ENCODE assay signal across 23 cellular contexts in genomic region chr7:120304674-120305073, GRCh38. TPM values are rescaled to one million over a fixed set of nuclear protein-coding genes. Genes with fewer than 3 reads are reported as not detected.
"Had no signal": no experiment of that assay in that cellular context is flagged by ENCODE, and none has a peak within 500 bp of the region (broad histone marks: within the 10 kb centered on the region; RNA-seq: fewer than 3 reads in every experiment).

No MANE protein-coding gene starts in this region.

- H3K36me3 Mint-ChIP-seq: activated naive CD4-positive, alpha-beta T cell treated with anti-CD3 and anti-CD28 coated beads, Interleukin-2, amount 50 U/mL, for 24 hours; natural killer cell; stimulated activated naive B cell treated with anti-CD40 and anti-IgM and Interleukin-4, amounts not matched to agents 10 μg/mL and 1 μg/mL and 100 μg/mL, for 72 hours had no signal

- H3K4me1 Mint-ChIP-seq: activated CD4-positive, alpha-beta T cell treated with anti-CD3 and anti-CD28 coated beads, Interleukin-2, amount 10 ng/mL, durations not matched to agents 7 days and 5 days; activated naive CD4-positive, alpha-beta T cell treated with anti-CD3 and anti-CD28 coated beads, Interleukin-2, amount 50 U/mL, for 24 hours; central memory CD8-positive, alpha-beta T cell; natural killer cell; stimulated activated naive B cell treated with anti-CD40 and anti-IgM and Interleukin-4, amounts not matched to agents 10 μg/mL and 1 μg/mL and 100 μg/mL, for 72 hours had no signal

- H3K4me3 Mint-ChIP-seq: activated CD4-positive, alpha-beta T cell treated with anti-CD3 and anti-CD28 coated beads, Interleukin-2, amount 10 ng/mL, durations not matched to agents 7 days and 5 days; activated CD8-positive, alpha-beta T cell treated with anti-CD3 and anti-CD28 coated beads for 36 hours; activated naive CD4-positive, alpha-beta T cell treated with anti-CD3 and anti-CD28 coated beads, Interleukin-2, amount 50 U/mL, for 24 hours; central memory CD8-positive, alpha-beta T cell; natural killer cell; stimulated activated naive B cell treated with anti-CD40 and anti-IgM and Interleukin-4, amounts not matched to agents 10 μg/mL and 1 μg/mL and 100 μg/mL, for 72 hours had no signal

- H3K9me3 Mint-ChIP-seq: activated CD4-positive, alpha-beta T cell treated with anti-CD3 and anti-CD28 coated beads, Interleukin-2, amount 10 ng/mL, durations not matched to agents 7 days and 5 days; activated CD8-positive, alpha-beta T cell treated with anti-CD3 and anti-CD28 coated beads for 36 hours; activated T-helper 2 cell treated with anti-CD3 and anti-CD28 coated beads, Interferon-gamma antibody, Interleukin-2, Interleukin-4, amounts not matched to agents 10 μg/mL and 5 μg/mL and 100 μg/mL, durations not matched to agents 14 hours and 24 hours and 36 hours; stimulated activated naive B cell treated with anti-CD40 and anti-IgM and Interleukin-4, amounts not matched to agents 10 μg/mL and 1 μg/mL and 100 μg/mL, for 72 hours had no signal

- ATAC-seq: activated CD8-positive, alpha-beta T cell treated with anti-CD3 and anti-CD28 coated beads for 36 hours; foreskin keratinocyte; heart right ventricle; natural killer cell; right cardiac atrium; stimulated activated naive B cell treated with anti-CD40 and anti-IgM and Interleukin-4, amounts not matched to agents 10 μg/mL and 1 μg/mL and 100 μg/mL, for 72 hours; upper lobe of right lung had no signal

- H3K27ac Mint-ChIP-seq: activated CD4-positive, alpha-beta T cell treated with anti-CD3 and anti-CD28 coated beads, Interleukin-2, amount 10 ng/mL, durations not matched to agents 7 days and 5 days; activated CD8-positive, alpha-beta T cell treated with anti-CD3 and anti-CD28 coated beads for 36 hours; activated naive CD4-positive, alpha-beta T cell treated with anti-CD3 and anti-CD28 coated beads, Interleukin-2, amount 50 U/mL, for 24 hours; activated T-helper 2 cell treated with anti-CD3 and anti-CD28 coated beads, Interferon-gamma antibody, Interleukin-2, Interleukin-4, amounts not matched to agents 10 μg/mL and 5 μg/mL and 100 μg/mL, durations not matched to agents 14 hours and 24 hours and 36 hours; natural killer cell; stimulated activated naive B cell treated with anti-CD40 and anti-IgM and Interleukin-4, amounts not matched to agents 10 μg/mL and 1 μg/mL and 100 μg/mL, for 72 hours had no signal

- DNase-seq: activated CD4-positive, alpha-beta T cell treated with anti-CD3 and anti-CD28 coated beads for 1 hour; activated CD4-positive, alpha-beta T cell treated with anti-CD3 and anti-CD28 coated beads, Interleukin-2, amount 10 ng/mL, durations not matched to agents 7 days and 5 days; activated CD8-positive, alpha-beta T cell treated with anti-CD3 and anti-CD28 coated beads for 36 hours; activated T-cell treated with anti-CD3 and anti-CD28 coated beads, Interleukin-2, amount 50 U/mL, for 48 hours; dermis blood vessel endothelial cell; effector CD4-positive, alpha-beta T cell; foreskin keratinocyte; heart right ventricle; left ventricle myocardium inferior; mesendoderm; natural killer cell; posterior cingulate gyrus; right cardiac atrium; stimulated activated CD4-positive, alpha-beta T cell treated with anti-CD3 and anti-CD28 coated beads, Interleukin-15, amount 100 ng/mL, for 24 hours; stimulated activated CD4-positive, alpha-beta T cell treated with anti-CD3 and anti-CD28 coated beads, Interleukin-2, amount 100 ng/mL, for 24 hours; stimulated activated naive B cell treated with anti-CD40 and anti-IgM and Interleukin-4, amounts not matched to agents 10 μg/mL and 1 μg/mL and 100 μg/mL, for 72 hours; T-helper 9 cell; tibial artery; upper lobe of right lung had no signal

- H3K27me3 Mint-ChIP-seq: activated CD4-positive, alpha-beta T cell treated with anti-CD3 and anti-CD28 coated beads, Interleukin-2, amount 10 ng/mL, durations not matched to agents 7 days and 5 days; activated CD8-positive, alpha-beta T cell treated with anti-CD3 and anti-CD28 coated beads for 36 hours; activated naive CD4-positive, alpha-beta T cell treated with anti-CD3 and anti-CD28 coated beads, Interleukin-2, amount 50 U/mL, for 24 hours; central memory CD8-positive, alpha-beta T cell; stimulated activated naive B cell treated with anti-CD40 and anti-IgM and Interleukin-4, amounts not matched to agents 10 μg/mL and 1 μg/mL and 100 μg/mL, for 72 hours had no signal

RNA-seq across cellular contexts. Expression of gene KCND2, which starts 31.7 kb away (rescaled TPM):
- total RNA-seq: activated CD4-positive, alpha-beta T cell treated with anti-CD3 and anti-CD28 coated beads, Interleukin-2, amount 10 ng/mL, durations not matched to agents 7 days and 5 days; activated CD8-positive, alpha-beta T cell treated with anti-CD3 and anti-CD28 coated beads for 36 hours; activated T-helper 2 cell treated with anti-CD3 and anti-CD28 coated beads, Interferon-gamma antibody, Interleukin-2, Interleukin-4, amounts not matched to agents 10 μg/mL and 5 μg/mL and 100 μg/mL, durations not matched to agents 14 hours and 24 hours and 36 hours; foreskin keratinocyte; left ventricle myocardium inferior; mononuclear cell; natural killer cell had no signal
